In genomic region chr11:108793138-108793537, GRCh38 we compare ENCODE assay signal across 25 cellular contexts.
"Had no signal": no experiment of that assay in that cellular context is flagged by ENCODE, and none has a peak within 500 bp of the region (broad histone marks: within the 10 kb centered on the region; RNA-seq: fewer than 3 reads in every experiment).

No MANE protein-coding gene starts in this region.

- H3K9me3 ChIP-seq: esophagus squamous epithelium, heart right ventricle, left lung, mucosa of descending colon, neutrophil, pancreas, right lobe of liver, thoracic aorta, tibial nerve, upper lobe of right lung, uterus had no signal

- H3K4me1 ChIP-seq: left lung, pancreas, right lobe of liver, upper lobe of right lung, uterus had no signal

- H3K27ac ChIP-seq: esophagus squamous epithelium, heart right ventricle, left lung, neutrophil, pancreas, right lobe of liver, thoracic aorta, tibial nerve, upper lobe of right lung, uterus had no signal

- DNase-seq: effector memory CD8-positive, alpha-beta T cell; erythroblast; esophagus squamous epithelium; foreskin melanocyte; glutamatergic neuron; heart right ventricle; hippocampal formation; left cardiac atrium; left lung; mesenchymal stem cell; mucosa of descending colon; naive B cell; pancreas; retina; right lobe of liver; small intestine; stimulated activated CD4-positive, alpha-beta T cell treated with anti-CD3 and anti-CD28 coated beads, Interleukin-15, amount 100 ng/mL, for 24 hours; stimulated activated CD4-positive, alpha-beta T cell treated with anti-CD3 and anti-CD28 coated beads, Interleukin-2, amount 100 ng/mL, for 48 hours; stimulated activated naive B cell treated with anti-CD40 and anti-IgM and Interleukin-4, amounts not matched to agents 10 μg/mL and 1 μg/mL and 100 μg/mL, for 72 hours; upper lobe of right lung; uterus had no signal

- H3K27me3 ChIP-seq: esophagus squamous epithelium, heart right ventricle, left lung, neutrophil, pancreas, right lobe of liver, tibial nerve, upper lobe of right lung, uterus had no signal

- H3K4me3 ChIP-seq: esophagus squamous epithelium, heart right ventricle, left lung, mucosa of descending colon, pancreas, right lobe of liver, thoracic aorta, tibial nerve, upper lobe of right lung, uterus had no signal

- H3K36me3 ChIP-seq: esophagus squamous epithelium, heart right ventricle, left lung, neutrophil, pancreas, right lobe of liver, thoracic aorta, tibial nerve, upper lobe of right lung, uterus had no signal

- ATAC-seq: effector memory CD8-positive, alpha-beta T cell; heart right ventricle; left cardiac atrium; left lung; mucosa of descending colon; natural killer cell treated with Interleukin-12 subunit alpha and Interleukin-12 subunit beta and Interleukin-15 and Interleukin-18, amount 100 ng/mL, for 72 hours; pancreas; right lobe of liver; stimulated activated naive B cell treated with anti-CD40 and anti-IgM and Interleukin-4, amounts not matched to agents 10 μg/mL and 1 μg/mL and 100 μg/mL, for 72 hours; upper lobe of right lung had no signal
